Comparison of ENCODE assay signal across 23 cellular contexts in genomic region chr14:102793531-102794328, GRCh38. TPM values are rescaled to one million over a fixed set of nuclear protein-coding genes. Genes with fewer than 3 reads are reported as not detected.
DNase-seq lines count a peak whose midpoint lies in the region; ATAC-seq, FAIRE-seq and TF ChIP-seq lines count a peak whose summit lies in the region.
"Had no signal": no experiment of that assay in that cellular context is flagged by ENCODE, and none has a peak within 500 bp of the region (broad histone marks: within the 10 kb centered on the region; RNA-seq: fewer than 3 reads in every experiment).

No MANE protein-coding gene starts in this region.

- H3K27ac ChIP-seq in CD4-positive, CD25-positive, alpha-beta regulatory T cell (ENCODE audit: insufficient read depth, low read length, poor library complexity, severe bottlenecking), result peak overlapping the region; percentile 66
- H3K27ac ChIP-seq in SK-N-MC (peak overlapping the region; percentile 16; the same call in 1 of the 2 replicates), right atrium auricular region (no peak overlapping the region)
- H3K27ac ChIP-seq: coronary artery, lower lobe of right lung, RWPE1, upper lobe of right lung had no signal

- CTCF ChIA-PET in activated CD4-positive, alpha-beta T cell treated with anti-CD3 and anti-CD28 coated beads, Interleukin-2, amount 10 ng/mL, durations not matched to agents 7 days and 5 days (lab: Charles Lee), result interaction anchor here (1.3 to 2.3 kb wide), 4 partner anchors 9 to 19 kb away, joined by 3 to 8 read pairs (median 6); no protein-coding TSS in a partner anchor

- H3K9me3 ChIP-seq in CD4-positive, CD25-positive, alpha-beta regulatory T cell (ENCODE audit: control insufficient read depth in 2 of 2, low read length in 2 of 2), result peaks cover 0 to 7% of the 10 kb centered on the region in 2 experiments
- H3K9me3 ChIP-seq in SK-N-MC (ENCODE audit: low read depth, low read length) (peaks cover 6% of the 10 kb centered on the region; the same call in 1 of the 2 replicates), right atrium auricular region (no peaks in the 10 kb centered on the region)
- H3K9me3 ChIP-seq: lower lobe of right lung, upper lobe of right lung had no signal

- TF ChIP-seq CTCF in right atrium auricular region (IDR thresholded peaks at IDR 0.05), result no peak

- no peak for FAIRE-seq in GM19239 (lab: Jason Lieb, UNC)
- FAIRE-seq: GM18507 had no signal

- no peak overlapping the region for H3K9ac ChIP-seq in SK-N-MC (ENCODE audit: insufficient read length)

- H3K27me3 ChIP-seq in CD4-positive, CD25-positive, alpha-beta regulatory T cell (ENCODE audit: control insufficient read depth, insufficient read depth, low read length), result no peaks in the 10 kb centered on the region
- H3K27me3 ChIP-seq in right atrium auricular region, result no peaks in the 10 kb centered on the region
- H3K27me3 ChIP-seq: upper lobe of right lung had no signal

- peaks cover 37% of the 10 kb centered on the region for H3K4me1 ChIP-seq in CD4-positive, CD25-positive, alpha-beta regulatory T cell (ENCODE audit: control insufficient read depth, insufficient read depth, low read length, poor library complexity, severe bottlenecking)
- H3K4me1 ChIP-seq in right atrium auricular region, result no peaks in the 10 kb centered on the region

- no peaks in the 10 kb centered on the region for H3K27me3 Mint-ChIP-seq in activated CD4-positive, alpha-beta T cell treated with anti-CD3 and anti-CD28 coated beads, Interleukin-2, amount 10 ng/mL, durations not matched to agents 7 days and 5 days
- H3K27me3 Mint-ChIP-seq in CD4-positive, CD25-positive, alpha-beta regulatory T cell, result no peaks in the 10 kb centered on the region
- H3K27me3 Mint-ChIP-seq in naive B cell, result no peaks in the 10 kb centered on the region

- POLR2A ChIA-PET in activated CD4-positive, alpha-beta T cell treated with anti-CD3 and anti-CD28 coated beads, Interleukin-2, amount 10 ng/mL, durations not matched to agents 7 days and 5 days (lab: Charles Lee), result no interaction called here

- no peak for ATAC-seq in CD4-positive, CD25-positive, alpha-beta regulatory T cell (ENCODE audit: low read depth in 2 of 2)
- ATAC-seq in naive B cell (ENCODE audit: low read depth in 2 of 2), result peak in 1 of 2 donors; percentile 29
- ATAC-seq in HG02610 (IDR thresholded peaks at IDR 0.05; ENCODE audit: unreplicated experiment), result no peak
- ATAC-seq: activated CD4-positive, CD25-positive, alpha-beta regulatory T cell treated with anti-CD3 and anti-CD28 coated beads, Interleukin-2, amount 50 U/mL, for 24 hours; HCT116; lower lobe of right lung; upper lobe of right lung had no signal

- peak overlapping the region; percentile 62 for H3K27ac Mint-ChIP-seq in activated CD4-positive, alpha-beta T cell treated with anti-CD3 and anti-CD28 coated beads, Interleukin-2, amount 10 ng/mL, durations not matched to agents 7 days and 5 days
- H3K27ac Mint-ChIP-seq in CD4-positive, CD25-positive, alpha-beta regulatory T cell, result peak overlapping the region; percentile 26 to 94 (median 76)
- H3K27ac Mint-ChIP-seq in naive B cell, result peak overlapping the region; percentile 19 to 92 (median 78)
- H3K27ac Mint-ChIP-seq: endodermal cell had no signal

- peaks cover 26% of the 10 kb centered on the region for H3K9me3 Mint-ChIP-seq in activated CD4-positive, alpha-beta T cell treated with anti-CD3 and anti-CD28 coated beads, Interleukin-2, amount 10 ng/mL, durations not matched to agents 7 days and 5 days
- no peaks in the 10 kb centered on the region for H3K9me3 Mint-ChIP-seq in CD4-positive, CD25-positive, alpha-beta regulatory T cell
- peaks cover 0 to 10% (median 4%) of the 10 kb centered on the region in 7 donors for H3K9me3 Mint-ChIP-seq in naive B cell

- H3K36me3 Mint-ChIP-seq in activated CD4-positive, alpha-beta T cell treated with anti-CD3 and anti-CD28 coated beads, Interleukin-2, amount 10 ng/mL, durations not matched to agents 7 days and 5 days (ENCODE audit: low read depth), result peaks cover 43% of the 10 kb centered on the region
- peaks cover 24% of the 10 kb centered on the region for H3K36me3 Mint-ChIP-seq in CD4-positive, CD25-positive, alpha-beta regulatory T cell
- H3K36me3 Mint-ChIP-seq in naive B cell, result peaks cover 17 to 24% of the 10 kb centered on the region in 2 donors

- no peak overlapping the region for H3K4me3 Mint-ChIP-seq in activated CD4-positive, alpha-beta T cell treated with anti-CD3 and anti-CD28 coated beads, Interleukin-2, amount 10 ng/mL, durations not matched to agents 7 days and 5 days
- peak overlapping the region; percentile 3 to 65 (median 30) for H3K4me3 Mint-ChIP-seq in CD4-positive, CD25-positive, alpha-beta regulatory T cell
- peak overlapping the region in 5 of 8 donors; percentile 32 to 84 (median 56) for H3K4me3 Mint-ChIP-seq in naive B cell
- H3K4me3 Mint-ChIP-seq: endodermal cell had no signal

- no peak for DNase-seq in activated CD4-positive, alpha-beta T cell treated with anti-CD3 and anti-CD28 coated beads, Interleukin-2, amount 10 ng/mL, durations not matched to agents 7 days and 5 days
- no peak for DNase-seq in activated CD4-positive, alpha-beta T cell treated with anti-CD3 and anti-CD28 coated beads, Interleukin-2, amount 50 U/mL, for 1 hour
- no peak for DNase-seq in CD4-positive, CD25-positive, alpha-beta regulatory T cell
- DNase-seq in SK-N-MC (ENCODE audit: low read depth, low spot score) (no peak), naive B cell (no peak), GM19239 (ENCODE audit: insufficient read length, low spot score) (no peak), right atrium auricular region (ENCODE audit: low spot score) (no peak)
- DNase-seq: activated gamma-delta T cell; C1 segment of cervical spinal cord; DMS 273 treated with DMSO at 0.1 percent for 48 hours; endodermal cell; KBM-7; lower lobe of right lung; NCI-H187 treated with DMSO at 0.1 percent for 48 hours; NCI-H69; stimulated activated CD4-positive, alpha-beta T cell treated with anti-CD3 and anti-CD28 coated beads, Interleukin-12 subunit alpha, Interleukin-12 subunit beta, amount 100 ng/mL, for 4 hours; upper lobe of right lung had no signal

- peak overlapping the region; percentile 18 for H3K4me3 ChIP-seq in CD4-positive, CD25-positive, alpha-beta regulatory T cell (ENCODE audit: low read depth, low read length)
- no peak overlapping the region for H3K4me3 ChIP-seq in SK-N-MC
- no peak overlapping the region for H3K4me3 ChIP-seq in right atrium auricular region
- H3K4me3 ChIP-seq: coronary artery, lower lobe of right lung, upper lobe of right lung had no signal

- peaks cover 6% of the 10 kb centered on the region for H3K36me3 ChIP-seq in CD4-positive, CD25-positive, alpha-beta regulatory T cell (ENCODE audit: control insufficient read depth, insufficient read depth, low read length)
- H3K36me3 ChIP-seq in SK-N-MC (ENCODE audit: insufficient read depth, low read length) (peaks cover 11% of the 10 kb centered on the region), right atrium auricular region (no peaks in the 10 kb centered on the region)
- H3K36me3 ChIP-seq: lower lobe of right lung, upper lobe of right lung had no signal

- H3K4me1 Mint-ChIP-seq in activated CD4-positive, alpha-beta T cell treated with anti-CD3 and anti-CD28 coated beads, Interleukin-2, amount 10 ng/mL, durations not matched to agents 7 days and 5 days, result peaks cover 54% of the 10 kb centered on the region
- H3K4me1 Mint-ChIP-seq in CD4-positive, CD25-positive, alpha-beta regulatory T cell, result peaks cover 38 to 84% (median 57%) of the 10 kb centered on the region in 4 donors
- peaks cover 56 to 93% (median 85%) of the 10 kb centered on the region in 3 donors for H3K4me1 Mint-ChIP-seq in naive B cell

RNA-seq across cellular contexts. Expression of gene TRAF3, which starts 16.5 kb away (rescaled TPM):
- total RNA-seq in activated CD4-positive, alpha-beta T cell treated with anti-CD3 and anti-CD28 coated beads, Interleukin-2, amount 10 ng/mL, durations not matched to agents 7 days and 5 days, result 10 to 100 TPM; 38.9 to 40.2 TPM
- 71.2 TPM for total RNA-seq in CD4-positive, CD25-positive, alpha-beta regulatory T cell
- polyA plus RNA-seq in CD4-positive, CD25-positive, alpha-beta regulatory T cell, result 10 to 100 TPM; 17.7 to 26.9 (median 20.4) TPM
- 10 to 100 TPM; 22.2 to 36.7 (median 27.0) TPM for polyA plus RNA-seq in naive B cell (ENCODE audit: low read depth in 6 of 6)
- 1 to 10 TPM; 9.1 to 10.0 TPM for total RNA-seq in right atrium auricular region

Comparison
In these comparisons a context has a peak if more than half of its experiments do, and no peak if none do; other contexts are left out.
1. H3K27ac ChIP-seq: peak in CD4-positive, CD25-positive, alpha-beta regulatory T cell (single experiment) and SK-N-MC (single experiment); none in right atrium auricular region (0 of 2).
2. Peak in every context shown above with its lines, with median percentiles within 50 percentile points of each other: H3K27ac Mint-ChIP-seq.